ENCODE assay signal across 17 cellular contexts in the genomic region with DNA sequence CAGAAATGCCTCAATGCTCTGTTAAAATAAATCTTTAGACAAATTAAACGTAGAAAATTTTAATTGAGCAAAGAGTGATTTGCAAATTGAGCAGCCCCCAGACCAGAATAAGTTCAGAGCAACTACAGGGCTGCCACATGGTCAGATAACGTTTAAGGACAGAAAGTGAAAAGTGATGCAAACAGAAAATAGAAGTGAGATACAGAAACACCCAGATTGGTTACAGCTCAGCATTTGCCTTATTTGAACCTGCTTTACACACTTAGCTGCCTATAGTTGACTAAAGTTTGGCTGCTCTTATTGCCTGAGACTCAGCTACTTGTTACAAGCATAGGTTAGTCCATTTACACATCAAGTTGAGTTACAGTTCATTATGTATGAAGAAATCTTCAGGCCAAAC.
A peak's percentile ranks its signal among the peaks of the same experiment; 100 is the strongest.
DNase-seq lines count a peak whose midpoint lies in the region; ATAC-seq, FAIRE-seq and TF ChIP-seq lines count a peak whose summit lies in the region.
"Had no signal": no experiment of that assay in that cellular context is flagged by ENCODE, and none has a peak within 500 bp of the region (broad histone marks: within the 10 kb centered on the region; RNA-seq: fewer than 3 reads in every experiment).

No MANE protein-coding gene starts in this region.

- CTCF ChIA-PET in GM10248 (lab: Yijun Ruan, JAX), result no interaction called here

- no peak for FAIRE-seq in urothelium cell line (lab: Jason Lieb, UNC)
- FAIRE-seq: endothelial cell of umbilical vein had no signal

- peak; percentile 75 for ATAC-seq in GM19328 (IDR thresholded peaks at IDR 0.05; ENCODE audit: unreplicated experiment)
- ATAC-seq in HG02852 (IDR thresholded peaks at IDR 0.05; ENCODE audit: unreplicated experiment), result peak; percentile 96
- peak; percentile 88 for ATAC-seq in HG03520 (IDR thresholded peaks at IDR 0.05; ENCODE audit: unreplicated experiment)
- ATAC-seq in left lobe of liver, result no peak

- TF ChIP-seq CTCF in GM10248 (IDR thresholded peaks at IDR 0.05; ENCODE audit: control extremely low read depth, extremely low read depth, low read depth, missing control alignments), result no peak

- POLR2A ChIA-PET in GM10248 (lab: Yijun Ruan, JAX), result no interaction called here

- DNase-seq in GM10248 (ENCODE audit: extremely low spot score), result peak; percentile 27
- DNase-seq in kidney tubule cell (ENCODE audit: low spot score), result no peak
- DNase-seq in activated gamma-delta T cell (lab: John Stamatoyannopoulos, UW), result no peak
- no peak for DNase-seq in urothelium cell line (ENCODE audit: low spot score)
- no peak for DNase-seq in left lobe of liver (ENCODE audit: low spot score)
- DNase-seq: activated CD4-positive, CD25-positive, alpha-beta regulatory T cell treated with anti-CD3 and anti-CD28 coated beads, Interleukin-2, amount 50 U/mL, for 72 hours; activated CD8-positive, alpha-beta memory T cell treated with anti-CD3 and anti-CD28 coated beads, Interleukin-2, amount 50 U/mL, for 48 hours; Calu3; glutamatergic neuron; kidney glomerular epithelial cell; NCI-H1417 treated with DMSO at 0.1 percent for 48 hours; NCI-H526; thyroid gland had no signal
